ENCODE assay signal across 33 cellular contexts in genomic region chr13:110065780-110066179, GRCh38.
DNase-seq lines count a peak whose midpoint lies in the region; ATAC-seq, FAIRE-seq and TF ChIP-seq lines count a peak whose summit lies in the region.
"Had no signal": no experiment of that assay in that cellular context is flagged by ENCODE, and none has a peak within 500 bp of the region (broad histone marks: within the 10 kb centered on the region; RNA-seq: fewer than 3 reads in every experiment).

No MANE protein-coding gene starts in this region.

- WGBS in HepG2 (ENCODE audit: low lambda C conversion rate) = 39% methylated on average over 9 of the region's 9 CpGs
- WGBS in right lobe of liver (ENCODE audit: insufficient coverage, low coverage, low lambda C conversion rate, missing lambda C conversion rate) = 92% methylated on average over 9 of the region's 9 CpGs

- H2AFZ ChIP-seq in HepG2 (ENCODE audit: low read length) = no peak overlapping the region

- CTCF ChIA-PET in HepG2 (lab: Yijun Ruan, JAX; ENCODE audit: low intra/inter-chr PET ratio, low total read pairs) (no interaction called here), HEK293T (lab: Yijun Ruan, JAX) (no interaction called here)

- FAIRE-seq in HepG2 (lab: Jason Lieb, UNC) = no peak
- FAIRE-seq: A204.1, A549, D721Med had no signal

- ATAC-seq in HepG2 (no peak), right lobe of liver (no peak)
- ATAC-seq in stimulated activated memory B cell treated with anti-CD40 and anti-IgM and Interleukin-4, amounts not matched to agents 10 μg/mL and 1 μg/mL and 100 μg/mL, for 72 hours = no peak
- ATAC-seq: A549; CD8-positive, alpha-beta T cell had no signal

- H3K4me3 ChIP-seq in HepG2 (replicated peaks in 1 of 3; ENCODE audit: insufficient read depth in 1 of 3, low read depth in 2 of 3, low read length in 3 of 3) (no peak overlapping the region), right lobe of liver (no peak overlapping the region)
- H3K4me3 ChIP-seq: A549; BLaER1; BLaER1 treated with 17β-estradiol and CSF1 and Interleukin-3, amounts not matched to agents 10 nM and 100 nM had no signal

- in situ Hi-C loops in HepG2 (cut with HindIII; ENCODE audit: extremely low pct_ligation_motif_present, low pct_unique_long_range_greater_than_20kb) = no loop called here

- H4K20me1 ChIP-seq in HepG2 (ENCODE audit: insufficient read depth, low read length) = no peaks in the 10 kb centered on the region
- H4K20me1 ChIP-seq: BLaER1; BLaER1 treated with 17β-estradiol and CSF1 and Interleukin-3, amounts not matched to agents 10 nM and 100 nM had no signal

- TF ChIP-seq POLR2A in HepG2 (IDR thresholded peaks at IDR 0.05; ENCODE audit: insufficient read depth in 1 of 2, low read depth in 2 of 2, low read length in 2 of 2) (no peak), right lobe of liver (IDR thresholded peaks at IDR 0.05) (no peak)

- no peak overlapping the region for H3K27ac Mint-ChIP-seq in stimulated activated memory B cell treated with anti-CD40 and anti-IgM and Interleukin-4, amounts not matched to agents 10 μg/mL and 1 μg/mL and 100 μg/mL, for 72 hours
- H3K27ac Mint-ChIP-seq: B cell; CD14-positive monocyte; CD4-positive, alpha-beta memory T cell; CD4-positive, alpha-beta T cell; CD4-positive, CD25-positive, alpha-beta regulatory T cell; CD8-positive, alpha-beta T cell had no signal

- no peaks in the 10 kb centered on the region for H3K4me1 ChIP-seq in HepG2 (ENCODE audit: insufficient read depth, low read length)
- peaks cover 0 to 36% (median 18%) of the 10 kb centered on the region in 4 donors for H3K4me1 ChIP-seq in right lobe of liver
- H3K4me1 ChIP-seq: BE2C, BLaER1 had no signal

- H3K27me3 ChIP-seq in HepG2 (ENCODE audit: control insufficient read depth in 1 of 2, insufficient read depth in 2 of 2, low read length in 2 of 2) = no peaks in the 10 kb centered on the region
- no peaks in the 10 kb centered on the region for H3K27me3 ChIP-seq in right lobe of liver
- H3K27me3 ChIP-seq: BLaER1; BLaER1 treated with 17β-estradiol and CSF1 and Interleukin-3, amounts not matched to agents 10 nM and 100 nM had no signal

- H3K27me3 Mint-ChIP-seq in stimulated activated memory B cell treated with anti-CD40 and anti-IgM and Interleukin-4, amounts not matched to agents 10 μg/mL and 1 μg/mL and 100 μg/mL, for 72 hours = no peaks in the 10 kb centered on the region
- H3K27me3 Mint-ChIP-seq: B cell; CD4-positive, alpha-beta T cell; CD4-positive, CD25-positive, alpha-beta regulatory T cell; CD8-positive, alpha-beta memory T cell had no signal

- H3K27ac ChIP-seq in HepG2 (ENCODE audit: extremely low read length, insufficient read depth, low read length) (no peak overlapping the region), right lobe of liver (no peak overlapping the region)
- H3K27ac ChIP-seq: 22Rv1; A549; BLaER1; BLaER1 treated with 17β-estradiol and CSF1 and Interleukin-3, amounts not matched to agents 10 nM and 100 nM; C4-2B had no signal

- no TSS peak for BruUV-seq in HepG2 (replicated peaks; lab: Mats Ljungman, UMichigan)

- H3K9me3 ChIP-seq in HepG2 (ENCODE audit: low read length) (no peaks in the 10 kb centered on the region), right lobe of liver (no peaks in the 10 kb centered on the region)
- H3K9me3 ChIP-seq: A549, BE2C, BLaER1, Caco-2 had no signal

- H3K4me3 Mint-ChIP-seq in stimulated activated memory B cell treated with anti-CD40 and anti-IgM and Interleukin-4, amounts not matched to agents 10 μg/mL and 1 μg/mL and 100 μg/mL, for 72 hours = no peak overlapping the region
- H3K4me3 Mint-ChIP-seq: B cell; CD14-positive monocyte; CD4-positive, alpha-beta memory T cell; CD4-positive, alpha-beta T cell; CD4-positive, CD25-positive, alpha-beta regulatory T cell; CD8-positive, alpha-beta memory T cell; CD8-positive, alpha-beta T cell had no signal

- H3K9ac ChIP-seq in HepG2 (ENCODE audit: insufficient read depth, low read depth, low read length) = no peak overlapping the region
- H3K9ac ChIP-seq: BLaER1; BLaER1 treated with 17β-estradiol and CSF1 and Interleukin-3, amounts not matched to agents 10 nM and 100 nM had no signal

- H3K36me3 Mint-ChIP-seq in stimulated activated memory B cell treated with anti-CD40 and anti-IgM and Interleukin-4, amounts not matched to agents 10 μg/mL and 1 μg/mL and 100 μg/mL, for 72 hours = no peaks in the 10 kb centered on the region
- H3K36me3 Mint-ChIP-seq: CD14-positive monocyte; CD4-positive, alpha-beta memory T cell; CD4-positive, CD25-positive, alpha-beta regulatory T cell; CD8-positive, alpha-beta memory T cell; CD8-positive, alpha-beta T cell had no signal

- TF ChIP-seq CTCF in HepG2 (CRISPR knock-in tag; IDR thresholded peaks at IDR 0.05) (no peak), right lobe of liver (IDR thresholded peaks at IDR 0.05) (no peak)

- POLR2A ChIA-PET in HepG2 (lab: Yijun Ruan, JAX) (no interaction called here), HEK293T (lab: Yijun Ruan, JAX) (no interaction called here)

- intact Hi-C loops in HepG2 (cut with micrococcal nuclease; ENCODE audit: unreplicated experiment) (no loop called here), right lobe of liver (cut with DNase I) (no loop called here)

- DNase-seq in HepG2 (ENCODE audit: low spot score) (no peak), right lobe of liver (no peak), HEK293T (ENCODE audit: extremely low spot score) (no peak)
- DNase-seq: 8988T; ACHN; AML-193; BE2C; C1 segment of cervical spinal cord; Caco-2; Calu3; CD4-positive, alpha-beta memory T cell; CD4-positive, alpha-beta T cell; CD4-positive, CD25-positive, alpha-beta regulatory T cell; CD8-positive, alpha-beta memory T cell; CD8-positive, alpha-beta T cell; COR-L47; DMS 273 treated with DMSO at 0.1 percent for 48 hours; DMS153; DMS53; DMS79; DMS79 treated with DMSO at 0.1 percent for 48 hours; DND-41; EL had no signal

- H3K9me3 Mint-ChIP-seq in stimulated activated memory B cell treated with anti-CD40 and anti-IgM and Interleukin-4, amounts not matched to agents 10 μg/mL and 1 μg/mL and 100 μg/mL, for 72 hours = no peaks in the 10 kb centered on the region
- H3K9me3 Mint-ChIP-seq: CD4-positive, alpha-beta T cell; CD8-positive, alpha-beta T cell had no signal

- H3K79me2 ChIP-seq in HepG2 (ENCODE audit: insufficient read depth, low read length) = no peaks in the 10 kb centered on the region

- TF ChIP-seq EP300 in HepG2 (IDR thresholded peaks at IDR 0.05; ENCODE audit: low read depth in 2 of 2, low read length in 2 of 2) (no peak), HepG2 (CRISPR knock-in tag; IDR thresholded peaks at IDR 0.05; ENCODE audit: borderline replicate concordance) (no peak)

- no peak overlapping the region for H3K4me2 ChIP-seq in HepG2 (ENCODE audit: low read depth, low read length)
- H3K4me2 ChIP-seq: A549; BLaER1; BLaER1 treated with 17β-estradiol and CSF1 and Interleukin-3, amounts not matched to agents 10 nM and 100 nM had no signal

- TF ChIP-seq RAD21 in HepG2 (CRISPR knock-in tag; IDR thresholded peaks at IDR 0.05) = no peak

- no peaks in the 10 kb centered on the region for H3K4me1 Mint-ChIP-seq in stimulated activated memory B cell treated with anti-CD40 and anti-IgM and Interleukin-4, amounts not matched to agents 10 μg/mL and 1 μg/mL and 100 μg/mL, for 72 hours
- H3K4me1 Mint-ChIP-seq: B cell; CD14-positive monocyte; CD4-positive, alpha-beta memory T cell; CD8-positive, alpha-beta memory T cell had no signal

- H3K36me3 ChIP-seq in HepG2 (replicated peaks in 1 of 2; ENCODE audit: control insufficient read depth in 1 of 2, insufficient read depth in 2 of 2, low read length in 2 of 2) = no peaks in the 10 kb centered on the region
- H3K36me3 ChIP-seq in right lobe of liver = no peaks in the 10 kb centered on the region
- H3K36me3 ChIP-seq: BE2C; BLaER1; BLaER1 treated with 17β-estradiol and CSF1 and Interleukin-3, amounts not matched to agents 10 nM and 100 nM had no signal

TF ChIP-seq in HEK293T, 16 proteins besides CTCF, POLR2A, EP300 and RAD21:
- TF ChIP-seq, protein P1, sequence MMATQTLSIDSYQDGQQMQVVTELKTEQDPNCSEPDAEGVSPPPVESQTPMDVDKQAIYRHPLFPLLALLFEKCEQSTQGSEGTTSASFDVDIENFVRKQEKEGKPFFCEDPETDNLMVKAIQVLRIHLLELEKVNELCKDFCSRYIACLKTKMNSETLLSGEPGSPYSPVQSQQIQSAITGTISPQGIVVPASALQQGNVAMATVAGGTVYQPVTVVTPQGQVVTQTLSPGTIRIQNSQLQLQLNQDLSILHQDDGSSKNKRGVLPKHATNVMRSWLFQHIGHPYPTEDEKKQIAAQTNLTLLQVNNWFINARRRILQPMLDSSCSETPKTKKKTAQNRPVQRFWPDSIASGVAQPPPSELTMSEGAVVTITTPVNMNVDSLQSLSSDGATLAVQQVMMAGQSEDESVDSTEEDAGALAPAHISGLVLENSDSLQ (IDR thresholded peaks at IDR 0.05) = no peak
- TF ChIP-seq HDGF (IDR thresholded peaks at IDR 0.05; ENCODE audit: borderline replicate concordance) = no peak
- no peak for TF ChIP-seq FOXM1 (IDR thresholded peaks at IDR 0.05; ENCODE audit: borderline replicate concordance)
- TF ChIP-seq ELF4 (IDR thresholded peaks at IDR 0.05) = peak; percentile 62; the same call in 1 of the 2 replicates
- TF ChIP-seq L3MBTL2 (conservative IDR thresholded peaks at IDR 0.05) = no peak
- TF ChIP-seq ZNF384 (IDR thresholded peaks at IDR 0.05) = no peak
